In genomic region chr11:114253771-114254170, GRCh38 we compare ENCODE assay signal across 16 cellular contexts. TPM values are rescaled to one million over a fixed set of nuclear protein-coding genes. Genes with fewer than 3 reads are reported as not detected.
"Had no signal": no experiment of that assay in that cellular context is flagged by ENCODE, and none has a peak within 500 bp of the region (broad histone marks: within the 10 kb centered on the region; RNA-seq: fewer than 3 reads in every experiment).

No MANE protein-coding gene starts in this region.

- H3K4me3 ChIP-seq: lung, pancreas, smooth muscle cell had no signal

- H3K9me3 ChIP-seq: pancreas had no signal

- H3K9me3 Mint-ChIP-seq: activated naive CD4-positive, alpha-beta T cell treated with anti-CD3 and anti-CD28 coated beads, Interleukin-2, amount 50 U/mL, for 24 hours; activated T-cell treated with anti-CD3 and anti-CD28 coated beads, Interleukin-2, amount 50 U/mL, for 24 hours; nephron; stimulated activated memory B cell treated with anti-CD40 and anti-IgM and Interleukin-4, amounts not matched to agents 10 μg/mL and 1 μg/mL and 100 μg/mL, for 72 hours; type B pancreatic cell had no signal

- H3K27me3 Mint-ChIP-seq: activated naive CD4-positive, alpha-beta T cell treated with anti-CD3 and anti-CD28 coated beads, Interleukin-2, amount 50 U/mL, for 24 hours; activated T-cell treated with anti-CD3 and anti-CD28 coated beads, Interleukin-2, amount 50 U/mL, for 24 hours; stimulated activated memory B cell treated with anti-CD40 and anti-IgM and Interleukin-4, amounts not matched to agents 10 μg/mL and 1 μg/mL and 100 μg/mL, for 72 hours had no signal

- H3K4me1 ChIP-seq: pancreas had no signal

- H3K4me3 Mint-ChIP-seq: activated naive CD4-positive, alpha-beta T cell treated with anti-CD3 and anti-CD28 coated beads, Interleukin-2, amount 50 U/mL, for 24 hours; activated T-cell treated with anti-CD3 and anti-CD28 coated beads, Interleukin-2, amount 50 U/mL, for 24 hours; nephron; stimulated activated memory B cell treated with anti-CD40 and anti-IgM and Interleukin-4, amounts not matched to agents 10 μg/mL and 1 μg/mL and 100 μg/mL, for 72 hours; type B pancreatic cell had no signal

- DNase-seq: activated effector memory CD4-positive, alpha-beta T cell treated with Interleukin-2 at 50 U/mL for 16 hours; activated T-cell treated with anti-CD3 and anti-CD28 coated beads, Interleukin-2, amount 50 U/mL, for 24 hours; amniotic stem cell; foreskin melanocyte; hippocampal formation; kidney glomerular epithelial cell; pancreas had no signal

- H3K36me3 Mint-ChIP-seq: activated naive CD4-positive, alpha-beta T cell treated with anti-CD3 and anti-CD28 coated beads, Interleukin-2, amount 50 U/mL, for 24 hours; stimulated activated memory B cell treated with anti-CD40 and anti-IgM and Interleukin-4, amounts not matched to agents 10 μg/mL and 1 μg/mL and 100 μg/mL, for 72 hours had no signal

- ATAC-seq: activated CD4-positive, CD25-positive, alpha-beta regulatory T cell treated with anti-CD3 and anti-CD28 coated beads, Interleukin-2, amount 50 U/mL, for 24 hours; pancreas; Right ventricle myocardium inferior; stimulated activated memory B cell treated with anti-CD40 and anti-IgM and Interleukin-4, amounts not matched to agents 10 μg/mL and 1 μg/mL and 100 μg/mL, for 72 hours had no signal

- H3K27me3 ChIP-seq: pancreas had no signal

- H3K27ac Mint-ChIP-seq: activated naive CD4-positive, alpha-beta T cell treated with anti-CD3 and anti-CD28 coated beads, Interleukin-2, amount 50 U/mL, for 24 hours; activated T-cell treated with anti-CD3 and anti-CD28 coated beads, Interleukin-2, amount 50 U/mL, for 24 hours; stimulated activated memory B cell treated with anti-CD40 and anti-IgM and Interleukin-4, amounts not matched to agents 10 μg/mL and 1 μg/mL and 100 μg/mL, for 72 hours had no signal

- H3K27ac ChIP-seq: pancreas had no signal

RNA-seq across cellular contexts. Expression of gene NNMT, which starts 42.4 kb away (rescaled TPM):
- total RNA-seq: T-helper 2 cell treated with Interferon-gamma antibody and Interleukin-4, amounts not matched to agents 100 ng/mL and 5 ng/mL, for 36 hours had no signal
